Comparison of ENCODE assay signal across 9 cellular contexts in the genomic region with DNA sequence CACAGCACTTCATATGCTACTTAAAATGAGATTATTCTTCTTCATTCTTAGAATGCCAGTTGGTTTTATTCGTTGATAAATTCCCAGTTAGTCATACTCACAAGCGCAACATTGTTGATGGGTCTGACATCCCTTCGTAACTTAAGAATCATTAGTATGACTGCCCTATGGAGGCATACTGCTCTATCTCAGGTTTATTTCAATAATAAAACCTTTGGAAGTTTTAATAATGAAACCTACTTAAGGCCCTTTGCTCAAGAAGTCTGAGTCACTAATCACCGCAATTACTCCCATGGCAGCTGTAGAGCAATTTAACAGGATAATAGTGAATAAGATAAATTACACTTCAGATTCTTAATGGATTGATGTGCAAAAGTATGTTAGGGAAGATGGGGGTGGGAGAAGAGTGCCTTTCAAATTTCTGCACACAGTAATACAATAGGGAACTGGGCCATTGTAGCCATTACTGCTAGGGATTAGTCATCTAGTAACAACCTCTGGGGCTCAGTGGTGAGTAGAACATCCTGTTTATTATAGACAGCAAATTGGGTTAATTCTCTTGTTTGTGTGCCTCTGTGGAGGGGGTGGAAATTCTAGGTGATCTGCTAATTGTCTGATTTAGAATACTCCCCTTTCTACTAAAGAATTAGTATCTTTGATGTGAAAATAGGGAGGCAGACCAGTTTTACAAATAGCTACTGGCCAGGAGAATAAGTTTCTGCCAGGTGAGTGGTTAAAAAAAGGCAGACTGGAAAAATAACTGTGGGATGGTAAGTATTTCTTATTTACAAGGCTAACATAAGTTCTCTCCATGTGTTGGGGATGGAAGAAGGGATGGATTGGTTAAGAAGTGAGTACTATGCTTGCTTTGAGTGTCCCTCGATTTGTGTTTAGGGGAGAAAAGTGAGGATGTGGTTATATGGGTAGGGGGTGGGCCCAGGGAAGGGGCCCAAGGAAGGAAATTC.
A peak's percentile ranks its signal among the peaks of the same experiment; 100 is the strongest.
DNase-seq lines count a peak whose midpoint lies in the region; ATAC-seq and TF ChIP-seq lines count a peak whose summit lies in the region.
"Had no signal": no experiment of that assay in that cellular context is flagged by ENCODE, and none has a peak within 500 bp of the region (broad histone marks: within the 10 kb centered on the region; RNA-seq: fewer than 3 reads in every experiment).

No MANE protein-coding gene starts in this region.

- DNase-seq in GM12864 (ENCODE audit: low read depth) (peak; percentile 53), cerebellar cortex (ENCODE audit: low spot score) (peak; percentile 30), cerebellar nuclear complex (lab: John Stamatoyannopoulos, UW) (no peak), NCI-H1092 (lab: John Stamatoyannopoulos, UW) (no peak), cardiac septum (ENCODE audit: low spot score) (no peak), SKM-1 (lab: John Stamatoyannopoulos, UW; ENCODE audit: unreplicated experiment) (no peak)

- no peak for TF ChIP-seq CTCF in GM12864 (IDR thresholded peaks at IDR 0.05; ENCODE audit: low read depth, low read length, missing control alignments)

- intact Hi-C loops in cardiac septum (cut with DNase I), result no loop called here

- no peak overlapping the region for H3K4me3 ChIP-seq in GM12864 (ENCODE audit: low read depth, low read length)
- H3K4me3 ChIP-seq: thoracic aorta had no signal

- peak; percentile 96 for ATAC-seq in GM21526 (IDR thresholded peaks at IDR 0.05; ENCODE audit: low FRiP score, unreplicated experiment)
- ATAC-seq in HG03575 (IDR thresholded peaks at IDR 0.05; ENCODE audit: extremely low read depth, insufficient number of reproducible peaks, low FRiP score, unreplicated experiment), result peak; percentile 99

Comparison
In these comparisons a context has a peak if more than half of its experiments do, and no peak if none do; other contexts are left out.
1. DNase-seq: peak in GM12864 (single experiment) and cerebellar cortex (single experiment); none in cerebellar nuclear complex (0 of 2), NCI-H1092 (single experiment), cardiac septum (single experiment) and SKM-1 (single experiment).